10 cellular contexts compared by ENCODE assay signal in the genomic region with DNA sequence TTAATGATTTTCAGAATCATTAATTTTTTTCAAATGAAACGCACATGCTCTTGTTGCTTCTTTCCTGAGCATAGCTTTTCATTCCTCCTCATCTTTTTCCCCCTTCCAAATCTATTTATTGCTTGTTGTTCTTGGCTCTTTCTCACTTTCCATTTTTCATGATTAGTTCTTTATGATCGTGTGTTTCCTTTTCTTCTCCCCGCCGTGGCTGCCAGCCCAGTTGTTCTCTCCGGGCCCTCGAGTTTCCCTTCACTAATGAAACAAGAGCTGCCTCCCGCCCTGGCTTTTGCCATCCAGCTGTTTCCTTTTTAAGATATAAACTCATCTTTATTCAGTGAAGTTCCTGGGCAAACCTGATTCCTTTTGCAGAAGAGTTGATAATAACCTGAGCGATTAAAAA.
A peak's percentile ranks its signal among the peaks of the same experiment; 100 is the strongest.
DNase-seq lines count a peak whose midpoint lies in the region; ATAC-seq and TF ChIP-seq lines count a peak whose summit lies in the region.
"Had no signal": no experiment of that assay in that cellular context is flagged by ENCODE, and none has a peak within 500 bp of the region (broad histone marks: within the 10 kb centered on the region; RNA-seq: fewer than 3 reads in every experiment).

No MANE protein-coding gene starts in this region.

- no peaks in the 10 kb centered on the region for H3K27me3 Mint-ChIP-seq in nephron progenitor cell (ENCODE audit: low read depth, poor library complexity)

- H3K9me3 Mint-ChIP-seq in nephron progenitor cell, result no peaks in the 10 kb centered on the region
- H3K9me3 Mint-ChIP-seq: activated T-cell treated with anti-CD3 and anti-CD28 coated beads, Interleukin-2, amount 50 U/mL, for 72 hours had no signal

- peaks cover 63% of the 10 kb centered on the region for H3K4me1 Mint-ChIP-seq in nephron progenitor cell

- peak in 1 of 2 donors; percentile 67 for DNase-seq in ascending aorta (ENCODE audit: low spot score in 2 of 2)
- peak; percentile 66 for DNase-seq in fibroblast of peridontal ligament (ENCODE audit: extremely low read depth)
- DNase-seq in nephron progenitor cell, result no peak
- no peak for DNase-seq in SKM-1 treated with dmso at 0.1 percent for 144 hours (lab: John Stamatoyannopoulos, UW; ENCODE audit: unreplicated experiment)
- no peak for DNase-seq in Kasumi-1 (lab: John Stamatoyannopoulos, UW)
- DNase-seq: activated T-cell treated with anti-CD3 and anti-CD28 coated beads, Interleukin-2, amount 50 U/mL, for 72 hours; stimulated activated CD8-positive, alpha-beta memory T cell treated with anti-CD3 and anti-CD28 coated beads, Interleukin-4, amount 100 ng/mL, for 48 hours had no signal

- intact Hi-C loops in ascending aorta (cut with DNase I), result no loop called here

- WGBS in urinary bladder, result 37% methylated on average over 8 of the region's 8 CpGs

- no peak overlapping the region for H3K4me3 Mint-ChIP-seq in nephron progenitor cell
- H3K4me3 Mint-ChIP-seq: activated T-cell treated with anti-CD3 and anti-CD28 coated beads, Interleukin-2, amount 50 U/mL, for 72 hours had no signal

- TF ChIP-seq CTCF in ascending aorta (IDR thresholded peaks at IDR 0.05), result no peak
- no peak for TF ChIP-seq CTCF in nephron progenitor cell (IDR thresholded peaks at IDR 0.05)

- no peaks in the 10 kb centered on the region for H3K9me3 ChIP-seq in ascending aorta

- H3K27ac ChIP-seq in ascending aorta, result peak overlapping the region; percentile 30 to 44
- peak overlapping the region; percentile 50 for H3K27ac ChIP-seq in urinary bladder (ENCODE audit: low read depth)
- H3K27ac ChIP-seq: cardiac muscle cell had no signal

- H3K4me3 ChIP-seq in ascending aorta (no peak overlapping the region), urinary bladder (ENCODE audit: low read depth, low read length) (no peak overlapping the region)
- H3K4me3 ChIP-seq: cardiac muscle cell had no signal

- H3K36me3 Mint-ChIP-seq in nephron progenitor cell (ENCODE audit: low read depth), result peaks cover 42% of the 10 kb centered on the region

- ATAC-seq in HG03025 (IDR thresholded peaks at IDR 0.05; ENCODE audit: low FRiP score, unreplicated experiment), result no peak
- ATAC-seq: activated T-cell treated with anti-CD3 and anti-CD28 coated beads, Interleukin-2, amount 50 U/mL, for 72 hours had no signal

- peak overlapping the region; percentile 70 for H3K27ac Mint-ChIP-seq in nephron progenitor cell
- H3K27ac Mint-ChIP-seq: activated T-cell treated with anti-CD3 and anti-CD28 coated beads, Interleukin-2, amount 50 U/mL, for 72 hours had no signal

- no peaks in the 10 kb centered on the region for H3K36me3 ChIP-seq in ascending aorta
- H3K36me3 ChIP-seq in urinary bladder (ENCODE audit: insufficient read depth), result no peaks in the 10 kb centered on the region
- H3K36me3 ChIP-seq: cardiac muscle cell had no signal

- peaks cover 0 to 13% of the 10 kb centered on the region in 2 donors for H3K4me1 ChIP-seq in ascending aorta
- H3K4me1 ChIP-seq in urinary bladder (ENCODE audit: insufficient read depth), result no peaks in the 10 kb centered on the region

- H3K27me3 ChIP-seq in ascending aorta, result no peaks in the 10 kb centered on the region
- H3K27me3 ChIP-seq: cardiac muscle cell had no signal
